Comparison of ENCODE assay signal across 16 cellular contexts in the genomic region with DNA sequence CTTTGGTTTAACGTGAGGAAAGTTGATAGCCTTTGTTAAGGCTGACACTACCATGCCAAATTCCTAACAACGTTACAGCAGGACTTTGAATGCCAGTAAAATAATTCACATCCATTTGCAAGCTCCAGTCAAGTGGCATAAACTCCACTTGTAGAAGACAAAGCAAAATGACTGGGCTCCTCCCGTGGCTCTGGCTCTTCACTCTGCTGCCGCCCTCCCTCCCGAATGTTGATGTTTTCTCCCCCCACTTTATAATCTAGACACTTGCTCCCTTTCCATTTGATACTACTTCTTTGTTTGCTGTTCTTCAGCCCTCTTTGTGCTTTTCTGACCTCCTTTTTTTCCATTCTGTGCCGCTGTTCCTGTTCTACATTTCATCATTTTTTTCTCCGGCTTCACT. TPM values are rescaled to one million over a fixed set of nuclear protein-coding genes. Genes with fewer than 3 reads are reported as not detected.
DNase-seq lines count a peak whose midpoint lies in the region; ATAC-seq lines count a peak whose summit lies in the region.
"Had no signal": no experiment of that assay in that cellular context is flagged by ENCODE, and none has a peak within 500 bp of the region (broad histone marks: within the 10 kb centered on the region; RNA-seq: fewer than 3 reads in every experiment).

No MANE protein-coding gene starts in this region.

- peak overlapping the region; percentile 88 for H3K27ac ChIP-seq in HUES6 (ENCODE audit: low read depth, low read length)
- H3K27ac ChIP-seq: coronary artery, neutrophil had no signal

- intact Hi-C loops in posterior vena cava (cut with DNase I), result no loop called here

- no peaks in the 10 kb centered on the region for H3K27me3 ChIP-seq in HUES6 (ENCODE audit: control insufficient read depth, insufficient read depth, low read length)
- H3K27me3 ChIP-seq: neutrophil, SJCRH30 had no signal

- H3K9ac ChIP-seq in HUES6 (ENCODE audit: low read length), result peak overlapping the region; percentile 21

- DNase-seq in NCI-H460 (ENCODE audit: extremely low read depth, low read depth) (peak; percentile 97), globus pallidus (ENCODE audit: low spot score) (peak; percentile 62), pons (ENCODE audit: low spot score) (peak; percentile 53), NCI-H2081 (lab: John Stamatoyannopoulos, UW) (no peak), posterior vena cava (ENCODE audit: low spot score) (no peak)
- no peak for DNase-seq in effector CD4-positive, alpha-beta T cell
- DNase-seq: activated T-cell treated with anti-CD3 and anti-CD28 coated beads, Interleukin-2, amount 50 U/mL, for 24 hours; CD4-positive, CD25-positive, alpha-beta regulatory T cell; Kasumi-1; NCI-H82; SJCRH30; stimulated activated CD4-positive, alpha-beta T cell treated with anti-CD3 and anti-CD28 coated beads, Interleukin-12 subunit alpha, Interleukin-12 subunit beta, amount 100 ng/mL, for 4 hours had no signal

- no peaks in the 10 kb centered on the region for H3K36me3 ChIP-seq in HUES6 (ENCODE audit: control insufficient read depth, insufficient read depth, low read length)
- H3K36me3 ChIP-seq: neutrophil, SJCRH30 had no signal

- no peaks in the 10 kb centered on the region for H3K9me3 ChIP-seq in HUES6 (ENCODE audit: control insufficient read depth, insufficient read depth, low read depth, low read length)
- H3K9me3 ChIP-seq: neutrophil, SJCRH30 had no signal

- peak overlapping the region; percentile 1; the same call in 1 of the 2 replicates for H3K4me3 ChIP-seq in HUES6 (ENCODE audit: low read depth, low read length)
- H3K4me3 ChIP-seq: coronary artery, SJCRH30 had no signal

- peaks cover 37% of the 10 kb centered on the region for H3K4me1 ChIP-seq in HUES6 (ENCODE audit: control insufficient read depth, insufficient read depth, low read length)

- no peak for ATAC-seq in GM19395 (IDR thresholded peaks at IDR 0.05; ENCODE audit: unreplicated experiment)

RNA-seq across cellular contexts. Expression of a gene that starts 22.8 kb away (rescaled TPM):
- total RNA-seq in NCI-H460 (2014; rRNA removed; shearing (Covaris generic)), result 15.6 and 18.5 TPM in 2 replicates
- polyA plus RNA-seq in NCI-H460 (2014; cell fraction: nucleus; rRNA removed), result 12.8 and 21.6 TPM in 2 replicates
- 10 to 100 TPM; 12.8 to 13.6 TPM for total RNA-seq in posterior vena cava

Comparison
In these comparisons a context has a peak if more than half of its experiments do, and no peak if none do; other contexts are left out.
1. DNase-seq: peak in NCI-H460 (single experiment), globus pallidus (single experiment) and pons (single experiment); none in effector CD4-positive, alpha-beta T cell (single experiment), NCI-H2081 (0 of 2) and posterior vena cava (single experiment).